ENCODE assay signal across 3 cellular contexts in genomic region chr3:149396476-149396875, GRCh38.
TF ChIP-seq lines count a peak whose summit lies in the region.

No MANE protein-coding gene starts in this region.

TF ChIP-seq in SK-N-SH, 30 proteins besides CTCF, POLR2A, EP300 and RAD21 (continued from another document):
- TF ChIP-seq, protein P1, sequence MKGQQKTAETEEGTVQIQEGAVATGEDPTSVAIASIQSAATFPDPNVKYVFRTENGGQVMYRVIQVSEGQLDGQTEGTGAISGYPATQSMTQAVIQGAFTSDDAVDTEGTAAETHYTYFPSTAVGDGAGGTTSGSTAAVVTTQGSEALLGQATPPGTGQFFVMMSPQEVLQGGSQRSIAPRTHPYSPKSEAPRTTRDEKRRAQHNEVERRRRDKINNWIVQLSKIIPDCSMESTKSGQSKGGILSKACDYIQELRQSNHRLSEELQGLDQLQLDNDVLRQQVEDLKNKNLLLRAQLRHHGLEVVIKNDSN (IDR thresholded peaks at IDR 0.05; ENCODE audit: borderline replicate concordance, low read depth): no peak
- no peak for TF ChIP-seq RCOR1 (IDR thresholded peaks at IDR 0.05; ENCODE audit: low read length)
- TF ChIP-seq PBX3 (IDR thresholded peaks at IDR 0.05): no peak

TF ChIP-seq in SK-N-SH treated with all-trans-retinoic acid at 6 μM for 48 hours, 23 proteins besides CTCF, POLR2A, EP300 and RAD21 (continued from another document):
- TF ChIP-seq POU6F1 (CRISPR knock-in tag; IDR thresholded peaks at IDR 0.05; ENCODE audit: borderline replicate concordance, low read depth) (no peak), SNAI2 (CRISPR knock-in tag; IDR thresholded peaks at IDR 0.05) (no peak), PPARA (CRISPR knock-in tag; IDR thresholded peaks at IDR 0.05; ENCODE audit: borderline replicate concordance) (no peak), BACH2 (CRISPR knock-in tag; IDR thresholded peaks at IDR 0.05; ENCODE audit: borderline replicate concordance) (no peak), ISL1 (CRISPR knock-in tag; IDR thresholded peaks at IDR 0.05) (no peak), TCF4 (CRISPR knock-in tag; IDR thresholded peaks at IDR 0.05; ENCODE audit: borderline replicate concordance) (no peak), RARB (CRISPR knock-in tag; IDR thresholded peaks at IDR 0.05) (no peak), GLIS3 (CRISPR knock-in tag; IDR thresholded peaks at IDR 0.05) (no peak), ZFP3 (CRISPR knock-in tag; IDR thresholded peaks at IDR 0.05) (no peak), ZFP30 (CRISPR knock-in tag; IDR thresholded peaks at IDR 0.05) (no peak)
- TF ChIP-seq, protein P2, sequence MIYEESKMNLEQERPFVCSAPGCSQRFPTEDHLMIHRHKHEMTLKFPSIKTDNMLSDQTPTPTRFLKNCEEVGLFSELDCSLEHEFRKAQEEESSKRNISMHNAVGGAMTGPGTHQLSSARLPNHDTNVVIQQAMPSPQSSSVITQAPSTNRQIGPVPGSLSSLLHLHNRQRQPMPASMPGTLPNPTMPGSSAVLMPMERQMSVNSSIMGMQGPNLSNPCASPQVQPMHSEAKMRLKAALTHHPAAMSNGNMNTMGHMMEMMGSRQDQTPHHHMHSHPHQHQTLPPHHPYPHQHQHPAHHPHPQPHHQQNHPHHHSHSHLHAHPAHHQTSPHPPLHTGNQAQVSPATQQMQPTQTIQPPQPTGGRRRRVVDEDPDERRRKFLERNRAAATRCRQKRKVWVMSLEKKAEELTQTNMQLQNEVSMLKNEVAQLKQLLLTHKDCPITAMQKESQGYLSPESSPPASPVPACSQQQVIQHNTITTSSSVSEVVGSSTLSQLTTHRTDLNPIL (CRISPR knock-in tag; IDR thresholded peaks at IDR 0.05; ENCODE audit: low read depth): no peak

TF ChIP-seq in WTC11, 78 proteins besides CTCF, POLR2A, EP300 and RAD21 (continued from another document):
- TF ChIP-seq FOXJ3 (CRISPR knock-in tag; IDR thresholded peaks at IDR 0.05; ENCODE audit: borderline replicate concordance): no peak
TF ChIP-seq in WTC11: peak in this region for 0.
